ENCODE assay signal across 8 cellular contexts in genomic region chr5:108748354-108749129, GRCh38. TPM values are rescaled to one million over a fixed set of nuclear protein-coding genes. Genes with fewer than 3 reads are reported as not detected.
DNase-seq lines count a peak whose midpoint lies in the region; ATAC-seq, FAIRE-seq and TF ChIP-seq lines count a peak whose summit lies in the region.

No MANE protein-coding gene starts in this region.

- H3K36me3 ChIP-seq in keratinocyte (ENCODE audit: control insufficient read depth in 2 of 2, extremely low read depth in 1 of 2, insufficient read depth in 2 of 2, low read length in 2 of 2), result no peaks in the 10 kb centered on the region

- no peak overlapping the region for H2AFZ ChIP-seq in keratinocyte (ENCODE audit: control insufficient read depth, low read length)

- no peaks in the 10 kb centered on the region for H4K20me1 ChIP-seq in keratinocyte (ENCODE audit: control insufficient read depth, extremely low read depth, insufficient read depth, low read length)

- no peaks in the 10 kb centered on the region for H3K27me3 ChIP-seq in keratinocyte (ENCODE audit: control insufficient read depth, extremely low read depth, insufficient read depth, low read length)

- no peaks in the 10 kb centered on the region for H3K9me3 ChIP-seq in keratinocyte (ENCODE audit: control insufficient read depth, low read depth, low read length)

- TF ChIP-seq CTCF in AG10803 (conservative IDR thresholded peaks at IDR 0.05; ENCODE audit: low read length), result no peak
- TF ChIP-seq CTCF in keratinocyte (optimal IDR thresholded peaks at IDR 0.05 in 1 of 3, IDR thresholded peaks at IDR 0.05 in 1 of 3, conservative IDR thresholded peaks at IDR 0.05 in 1 of 3; ENCODE audit: extremely low read depth in 1 of 3, insufficient read depth in 2 of 3, low read length in 3 of 3), result peak in 1 of 3 experiments; percentile 40

- ATAC-seq in HG03196 (IDR thresholded peaks at IDR 0.05; ENCODE audit: unreplicated experiment), result peak; percentile 97

- H3K4me1 ChIP-seq in keratinocyte (ENCODE audit: control insufficient read depth, extremely low read depth, insufficient read depth, low read length), result peaks cover 8% of the 10 kb centered on the region

- dilution Hi-C loops in keratinocyte (cut with MboI; ENCODE audit: extremely low pct_ligation_motif_present, low sequenced_read_pairs), result no loop called here

- TF ChIP-seq POLR2A in GM18951 (IDR thresholded peaks at IDR 0.05; ENCODE audit: extremely low read depth, insufficient read depth, insufficient read length), result peak; percentile 99

- peaks cover 34% of the 10 kb centered on the region for H3K79me2 ChIP-seq in keratinocyte (ENCODE audit: control insufficient read depth, insufficient read depth, low read length)

- peak overlapping the region; percentile 100 for H3K27ac ChIP-seq in keratinocyte (ENCODE audit: control insufficient read depth, insufficient read depth, low read length)

- DNase-seq in AG10803 (ENCODE audit: low read depth) (peak; percentile 99), NCI-H226 (peak; percentile 100), cerebellum (ENCODE audit: low spot score) (peak; percentile 99), keratinocyte (ENCODE audit: low read depth, low spot score) (peak; percentile 85)
- peak; percentile 95 for DNase-seq in activated CD4-positive, CD25-positive, alpha-beta regulatory T cell treated with anti-CD3 and anti-CD28 coated beads, Interleukin-2, amount 50 U/mL, for 72 hours
- peak; percentile 91 to 94 for DNase-seq in stimulated activated CD4-positive, alpha-beta T cell treated with anti-CD3 and anti-CD28 coated beads, Interleukin-15, amount 100 ng/mL, for 1 hour (ENCODE audit: low read depth in 1 of 2, low spot score in 1 of 2)

- H3K9me1 ChIP-seq in keratinocyte (ENCODE audit: control insufficient read depth, extremely low read depth, insufficient read depth, low read length), result no peaks in the 10 kb centered on the region

- H3K4me3 ChIP-seq in AG10803 (ENCODE audit: low read length), result peak overlapping the region; percentile 81
- peak overlapping the region; percentile 75 to 85 (median 83) for H3K4me3 ChIP-seq in keratinocyte (ENCODE audit: control insufficient read depth in 2 of 3, extremely low read depth in 1 of 3, insufficient read depth in 2 of 3, low read depth in 1 of 3, low read length in 3 of 3)

- peak; percentile 55 for FAIRE-seq in keratinocyte (lab: Jason Lieb, UNC)

- peak overlapping the region; percentile 99 for H3K9ac ChIP-seq in keratinocyte (ENCODE audit: control insufficient read depth, extremely low read depth, insufficient read depth, low read length)

- peak overlapping the region; percentile 81 for H3K4me2 ChIP-seq in keratinocyte (ENCODE audit: control insufficient read depth, extremely low read depth, insufficient read depth, low read depth, low read length)

- in situ Hi-C loops in GM18951 (cut with MboI; ENCODE audit: low sequenced_read_pairs, unreplicated experiment), result no loop called here

RNA-seq across cellular contexts. Expression of gene FER, which starts 0.8 kb away (rescaled TPM):
- 63.8 TPM for total RNA-seq in cerebellum
- 10.4 to 17.1 TPM (median 11.2 TPM) in 3 replicates for polyA plus RNA-seq in keratinocyte
- polyA plus RNA-seq in keratinocyte (2011; ENCODE audit: low read depth), result 51.3 TPM
- 5.2 and 12.6 TPM in 2 replicates for polyA plus RNA-seq in keratinocyte (2011; cell fraction: cytosol; rRNA removed)
- 12.5 and 15.2 TPM in 2 replicates for polyA plus RNA-seq in keratinocyte (2011; cell fraction: nucleus; rRNA removed)
- polyA plus RNA-seq in keratinocyte (2012; ENCODE audit: low replicate concordance), result 6.8 and 10.5 TPM in 2 replicates
- polyA minus RNA-seq in keratinocyte, result 8.8 to 84.6 TPM (median 25.5 TPM) in 3 replicates
- polyA minus RNA-seq in keratinocyte (2011; cell fraction: cytosol; rRNA and poly(A)+ RNA removed), result 23.8 TPM
- polyA minus RNA-seq in keratinocyte (2011; cell fraction: nucleus; rRNA and poly(A)+ RNA removed), result 36.3 and 88.0 TPM in 2 replicates

Comparison
In these comparisons a context has a peak if more than half of its experiments do, and no peak if none do; other contexts are left out.
1. Peak in every context shown above with its lines: DNase-seq, ATAC-seq, H3K4me3 ChIP-seq and H3K27ac ChIP-seq.